9 cellular contexts compared by ENCODE assay signal in the genomic region with DNA sequence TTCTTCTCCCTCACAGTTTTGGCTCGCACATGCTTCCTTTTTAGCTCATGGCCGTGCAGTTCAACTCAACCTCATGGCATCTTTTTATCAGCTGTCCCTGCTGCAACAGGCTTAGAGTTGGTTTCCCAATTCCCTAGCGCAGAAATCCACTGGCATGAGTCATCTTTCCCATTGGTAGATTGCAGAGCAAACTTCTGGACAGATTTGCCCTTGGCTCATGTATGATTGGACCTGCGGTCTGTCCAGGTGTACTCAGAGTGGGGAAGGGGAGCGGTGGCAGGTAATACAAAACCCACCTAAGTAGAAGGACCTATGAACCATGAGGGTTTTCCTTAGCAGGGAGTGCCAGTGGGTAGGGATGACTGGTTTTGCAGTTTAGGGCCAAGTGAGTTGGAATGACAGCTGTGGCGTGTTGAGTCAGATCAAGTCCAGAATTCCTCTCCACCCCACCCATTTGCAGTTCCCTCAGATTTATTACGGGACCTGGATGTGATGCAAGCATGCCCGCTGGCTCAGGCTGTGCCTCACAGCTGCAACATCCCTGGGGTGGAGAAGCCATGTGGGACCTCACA.
DNase-seq lines count a peak whose midpoint lies in the region; ATAC-seq and TF ChIP-seq lines count a peak whose summit lies in the region.
"Had no signal": no experiment of that assay in that cellular context is flagged by ENCODE, and none has a peak within 500 bp of the region (broad histone marks: within the 10 kb centered on the region; RNA-seq: fewer than 3 reads in every experiment).

No MANE protein-coding gene starts in this region.

- TF ChIP-seq POLR2A in Peyer's patch (IDR thresholded peaks at IDR 0.05) (no peak), GM18505 (IDR thresholded peaks at IDR 0.05; ENCODE audit: borderline replicate concordance, extremely low read depth, insufficient read depth, insufficient read length) (no peak)

- H3K27ac ChIP-seq in A673 (ENCODE audit: low read depth, low read length, poor library complexity, severe bottlenecking): no peak overlapping the region
- no peak overlapping the region for H3K27ac ChIP-seq in Peyer's patch

- H3K9me3 ChIP-seq in A673 (ENCODE audit: low read depth, low read length, poor library complexity, severe bottlenecking): no peaks in the 10 kb centered on the region
- H3K9me3 ChIP-seq in Peyer's patch: no peaks in the 10 kb centered on the region

- no peak overlapping the region for H3K4me3 ChIP-seq in A673 (ENCODE audit: low read depth, low read length, poor library complexity, severe bottlenecking)
- H3K4me3 ChIP-seq in Peyer's patch: no peak overlapping the region

- H3K36me3 ChIP-seq in A673 (ENCODE audit: insufficient read depth, low read length, poor library complexity, severe bottlenecking) (no peaks in the 10 kb centered on the region), Peyer's patch (no peaks in the 10 kb centered on the region)

- intact Hi-C loops in A673 (cut with micrococcal nuclease; ENCODE audit: unreplicated experiment): no loop called here

- TF ChIP-seq CTCF in A673 (conservative IDR thresholded peaks at IDR 0.05; ENCODE audit: low read depth, low read length) (no peak), Peyer's patch (IDR thresholded peaks at IDR 0.05) (no peak), omental fat pad (IDR thresholded peaks at IDR 0.05) (no peak)

- BruUV-seq in A673 (replicated peaks; lab: Mats Ljungman, UMichigan): no TSS peak

- CTCF ChIA-PET in A673 (lab: Charles Lee): no interaction called here

- POLR2A ChIA-PET in A673 (lab: Charles Lee; ENCODE audit: low non-redundant PET): no interaction called here

- DNase-seq in A673 (ENCODE audit: low spot score) (peak; percentile 2), Peyer's patch (peak in 2 of 3 donors; percentile 17 to 54), fibroblast of gingiva (ENCODE audit: low read depth) (peak; percentile 67), omental fat pad (ENCODE audit: low spot score) (peak; percentile 27), iPS-NIHi11 (ENCODE audit: low spot score) (no peak), NCI-H2196 treated with DMSO at 0.1 percent for 48 hours (lab: John Stamatoyannopoulos, UW; ENCODE audit: unreplicated experiment) (no peak)
- DNase-seq in activated CD4-positive, alpha-beta T cell treated with anti-CD3 and anti-CD28 coated beads for 48 hours: no peak
- DNase-seq: AML-193 had no signal

- ATAC-seq in omental fat pad (ENCODE audit: low FRiP score) (peak; percentile 91), GM18505 (IDR thresholded peaks at IDR 0.05; ENCODE audit: unreplicated experiment) (no peak)

- no peaks in the 10 kb centered on the region for H3K4me1 ChIP-seq in A673 (ENCODE audit: insufficient read depth, low read length, poor library complexity, severe bottlenecking)
- H3K4me1 ChIP-seq in Peyer's patch: no peaks in the 10 kb centered on the region

- H3K27me3 ChIP-seq in A673 (replicated peaks; ENCODE audit: insufficient read depth, low read depth, low read length, poor library complexity) (no peaks in the 10 kb centered on the region), Peyer's patch (no peaks in the 10 kb centered on the region)

Comparison
In these comparisons a context has a peak if more than half of its experiments do, and no peak if none do; other contexts are left out.
1. DNase-seq: peak in A673 (single experiment), Peyer's patch (2 of 3), fibroblast of gingiva (single experiment) and omental fat pad (single experiment); none in iPS-NIHi11 (single experiment), activated CD4-positive, alpha-beta T cell treated with anti-CD3 and anti-CD28 coated beads for 48 hours (single experiment) and NCI-H2196 treated with DMSO at 0.1 percent for 48 hours (single experiment).